Comparison of ENCODE assay signal across 15 cellular contexts in the genomic region with DNA sequence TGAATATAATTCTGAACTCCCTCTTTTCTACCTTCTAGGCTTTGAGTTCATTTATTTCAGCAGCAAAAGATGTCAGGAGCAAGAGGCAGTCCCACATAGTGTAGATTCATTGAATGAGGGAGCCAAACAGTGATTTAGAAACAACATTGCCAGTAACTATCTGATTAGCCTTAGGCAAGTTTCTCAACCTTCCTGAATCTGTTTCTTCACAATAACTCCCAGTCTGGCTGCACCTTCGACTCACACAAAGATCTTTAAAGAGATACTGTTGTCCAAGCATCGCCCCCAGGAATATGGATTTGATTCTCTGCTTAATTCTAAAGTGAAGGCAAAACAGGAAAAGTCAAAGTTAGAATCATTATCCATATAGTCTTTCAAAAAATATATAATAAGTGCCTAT.
DNase-seq lines count a peak whose midpoint lies in the region; ATAC-seq, FAIRE-seq and TF ChIP-seq lines count a peak whose summit lies in the region.
"Had no signal": no experiment of that assay in that cellular context is flagged by ENCODE, and none has a peak within 500 bp of the region (broad histone marks: within the 10 kb centered on the region; RNA-seq: fewer than 3 reads in every experiment).

No MANE protein-coding gene starts in this region.

- TF ChIP-seq CTCF in 22Rv1 (IDR thresholded peaks at IDR 0.05) (no peak), epithelial cell of esophagus (IDR thresholded peaks at IDR 0.05; ENCODE audit: insufficient read depth, low read depth, low read length, missing control alignments) (no peak), neural progenitor cell (IDR thresholded peaks at IDR 0.05) (no peak), HFFc6 (IDR thresholded peaks at IDR 0.05) (no peak), pancreas (IDR thresholded peaks at IDR 0.05) (no peak)

- intact Hi-C loops in pancreas (cut with DNase I), result no loop called here

- H3K4me3 ChIP-seq in epithelial cell of esophagus (ENCODE audit: low read length) (no peak overlapping the region), neural progenitor cell (no peak overlapping the region), pancreas (no peak overlapping the region)

- H3K4me3 Mint-ChIP-seq in neural progenitor cell, result no peak overlapping the region
- no peak overlapping the region for H3K4me3 Mint-ChIP-seq in HFFc6
- H3K4me3 Mint-ChIP-seq: B cell; CD4-positive, alpha-beta T cell had no signal

- H3K79me2 ChIP-seq in neural progenitor cell (ENCODE audit: low read depth), result no peaks in the 10 kb centered on the region

- H3K9ac ChIP-seq in neural progenitor cell, result no peak overlapping the region

- no peaks in the 10 kb centered on the region for H3K27me3 ChIP-seq in neural progenitor cell
- peaks cover 0 to 7% (median 3%) of the 10 kb centered on the region in 4 donors for H3K27me3 ChIP-seq in pancreas

- no peak overlapping the region for H3K27ac Mint-ChIP-seq in neural progenitor cell
- no peak overlapping the region for H3K27ac Mint-ChIP-seq in HFFc6
- H3K27ac Mint-ChIP-seq: B cell; CD4-positive, alpha-beta T cell had no signal

- no peaks in the 10 kb centered on the region for H3K36me3 Mint-ChIP-seq in neural progenitor cell
- H3K36me3 Mint-ChIP-seq in HFFc6 (ENCODE audit: low read depth), result no peaks in the 10 kb centered on the region

- H3K27me3 Mint-ChIP-seq in neural progenitor cell (ENCODE audit: insufficient read depth, low read depth) (peaks cover 2% of the 10 kb centered on the region), HFFc6 (ENCODE audit: insufficient read depth) (no peaks in the 10 kb centered on the region)
- H3K27me3 Mint-ChIP-seq: B cell; CD4-positive, alpha-beta T cell had no signal

- H4K20me1 ChIP-seq in neural progenitor cell (ENCODE audit: low read depth), result no peaks in the 10 kb centered on the region

- FAIRE-seq in pancreas (lab: Jason Lieb, UNC), result no peak
- FAIRE-seq: A204.1, H54 had no signal

- H3K9me3 ChIP-seq in neural progenitor cell (ENCODE audit: low read depth) (no peaks in the 10 kb centered on the region), pancreas (no peaks in the 10 kb centered on the region)
- H3K9me3 ChIP-seq: Caco-2 had no signal

- no peaks in the 10 kb centered on the region for H3K4me1 ChIP-seq in neural progenitor cell
- no peaks in the 10 kb centered on the region for H3K4me1 ChIP-seq in pancreas
- H3K4me1 ChIP-seq: Caco-2 had no signal

- no peak overlapping the region for H3K4me2 ChIP-seq in neural progenitor cell

- ATAC-seq in activated CD4-positive, CD25-positive, alpha-beta regulatory T cell treated with anti-CD3 and anti-CD28 coated beads, Interleukin-2, amount 50 U/mL, for 24 hours, result no peak
- ATAC-seq in pancreas (no peak), HG03460 (IDR thresholded peaks at IDR 0.05; ENCODE audit: unreplicated experiment) (no peak)

- DNase-seq in NCI-H69 (lab: John Stamatoyannopoulos, UW), result peak; percentile 63
- peak; percentile 29 for DNase-seq in epithelial cell of esophagus (ENCODE audit: low read depth)
- no peak for DNase-seq in neural progenitor cell (ENCODE audit: low spot score)
- DNase-seq in HFFc6, result no peak
- no peak for DNase-seq in pancreas
- DNase-seq: C1 segment of cervical spinal cord; CD4-positive, alpha-beta T cell; IMR-90 had no signal

- no peaks in the 10 kb centered on the region for H3F3A ChIP-seq in neural progenitor cell (ENCODE audit: low read depth)

- peak overlapping the region; percentile 26 for H2AFZ ChIP-seq in neural progenitor cell (replicated peaks)

- no peaks in the 10 kb centered on the region for H3K9me3 Mint-ChIP-seq in neural progenitor cell
- no peaks in the 10 kb centered on the region; the same call in 1 of the 2 replicates for H3K9me3 Mint-ChIP-seq in HFFc6
- H3K9me3 Mint-ChIP-seq: CD4-positive, alpha-beta T cell had no signal

- H3K4me1 Mint-ChIP-seq in neural progenitor cell (no peaks in the 10 kb centered on the region), HFFc6 (ENCODE audit: low read depth) (no peaks in the 10 kb centered on the region)
- H3K4me1 Mint-ChIP-seq: B cell had no signal

- peak overlapping the region; percentile 25; the same call in 1 of the 2 replicates for H3K27ac ChIP-seq in 22Rv1
- no peak overlapping the region for H3K27ac ChIP-seq in neural progenitor cell
- no peak overlapping the region for H3K27ac ChIP-seq in pancreas

- WGBS in pancreas, 2 donors, result 46 to 62% methylated on average over 2 of the region's 2 CpGs

- H3K36me3 ChIP-seq in neural progenitor cell (no peaks in the 10 kb centered on the region), pancreas (no peaks in the 10 kb centered on the region)

Comparison
In these comparisons a context has a peak if more than half of its experiments do, and no peak if none do; other contexts are left out.
1. DNase-seq: peak in NCI-H69 (single experiment) and epithelial cell of esophagus (single experiment); none in neural progenitor cell (single experiment), HFFc6 (single experiment) and pancreas (0 of 6).